In the genomic region with DNA sequence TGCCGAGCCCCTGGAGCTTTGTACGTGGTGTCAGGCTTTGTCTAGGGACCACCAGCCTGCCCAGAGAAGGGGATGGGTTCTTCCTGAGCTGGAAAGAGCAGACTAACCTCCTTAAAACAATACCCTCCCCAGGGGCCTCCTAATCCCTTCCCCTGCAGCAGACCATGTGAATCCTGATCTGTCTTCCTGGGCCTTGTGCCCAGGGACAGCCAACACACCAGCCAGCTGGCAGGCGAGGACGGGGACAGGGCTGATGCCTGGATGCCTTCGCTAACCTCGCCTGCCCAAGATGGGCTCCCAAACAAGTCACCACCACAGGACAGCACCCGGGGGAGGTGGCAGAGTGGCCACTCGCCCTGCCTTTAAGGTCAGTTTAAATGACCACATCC, we compare ENCODE assay signal across 11 cellular contexts. TPM values are rescaled to one million over a fixed set of nuclear protein-coding genes. Genes with fewer than 3 reads are reported as not detected.
DNase-seq lines count a peak whose midpoint lies in the region; ATAC-seq and TF ChIP-seq lines count a peak whose summit lies in the region.
"Had no signal": no experiment of that assay in that cellular context is flagged by ENCODE, and none has a peak within 500 bp of the region (broad histone marks: within the 10 kb centered on the region; RNA-seq: fewer than 3 reads in every experiment).

No MANE protein-coding gene starts in this region.

- 77% methylated on average over 8 of the region's 8 CpGs; no CpG with 5 or more reads in 1 of the 2 donors for WGBS in transverse colon (ENCODE audit: low coverage in 1 of 2), 2 donors

- TF ChIP-seq POLR2A in transverse colon (IDR thresholded peaks at IDR 0.05) = no peak

- H3K9me3 ChIP-seq in BLaER1 treated with 17β-estradiol and CSF1 and Interleukin-3, amounts not matched to agents 10 nM and 100 nM (replicated peaks in 1 of 11) = no peaks in the 10 kb centered on the region
- no peaks in the 10 kb centered on the region for H3K9me3 ChIP-seq in osteoblast (ENCODE audit: low read depth, low read length)
- no peaks in the 10 kb centered on the region for H3K9me3 ChIP-seq in transverse colon

- TF ChIP-seq CTCF in foreskin keratinocyte (conservative IDR thresholded peaks at IDR 0.05) = no peak
- no peak for TF ChIP-seq CTCF in osteoblast (IDR thresholded peaks at IDR 0.05; ENCODE audit: extremely low read depth, low read depth, low read length)
- TF ChIP-seq CTCF in transverse colon (IDR thresholded peaks at IDR 0.05) = no peak

- H3K36me3 ChIP-seq in BLaER1 treated with 17β-estradiol and CSF1 and Interleukin-3, amounts not matched to agents 10 nM and 100 nM = no peaks in the 10 kb centered on the region
- H3K36me3 ChIP-seq in osteoblast (ENCODE audit: insufficient read depth, low read length) (no peaks in the 10 kb centered on the region), transverse colon (no peaks in the 10 kb centered on the region)

- H4K20me1 ChIP-seq in BLaER1 treated with 17β-estradiol and CSF1 and Interleukin-3, amounts not matched to agents 10 nM and 100 nM = peaks cover 0 to 5% (median 0%) of the 10 kb centered on the region in 11 experiments; a peak in 3 of 22 replicates
- H4K20me1 ChIP-seq in osteoblast (ENCODE audit: insufficient read depth, low read length) = no peaks in the 10 kb centered on the region

- no peak overlapping the region for H3K4me3 ChIP-seq in BLaER1 treated with 17β-estradiol and CSF1 and Interleukin-3, amounts not matched to agents 10 nM and 100 nM
- H3K4me3 ChIP-seq in osteoblast (ENCODE audit: insufficient read depth, low read length) = no peak overlapping the region
- no peak overlapping the region for H3K4me3 ChIP-seq in transverse colon

- H3K27me3 ChIP-seq in BLaER1 treated with 17β-estradiol and CSF1 and Interleukin-3, amounts not matched to agents 10 nM and 100 nM = no peaks in the 10 kb centered on the region
- H3K27me3 ChIP-seq in foreskin keratinocyte (no peaks in the 10 kb centered on the region), osteoblast (ENCODE audit: insufficient read depth, low read length) (no peaks in the 10 kb centered on the region), transverse colon (no peaks in the 10 kb centered on the region)

- DNase-seq in NCI-H69 (lab: John Stamatoyannopoulos, UW) (peak; percentile 48), foreskin keratinocyte (no peak), osteoblast (ENCODE audit: insufficient read length, low spot score, missing footprints) (peak; percentile 85), transverse colon (no peak)
- no peak for DNase-seq in stimulated activated CD4-positive, alpha-beta T cell treated with anti-CD3 and anti-CD28 coated beads, Interleukin-4, amount 100 ng/mL, for 1 hour
- DNase-seq in stimulated activated CD4-positive, alpha-beta T cell treated with anti-CD3 and anti-CD28 coated beads, Interleukin-2, amount 100 ng/mL, for 48 hours = no peak
- DNase-seq: activated CD4-positive, alpha-beta memory T cell treated with anti-CD3 and anti-CD28 coated beads, Interleukin-2, amount 10 ng/mL, durations not matched to agents 7 days and 5 days; NCI-H1092 treated with DMSO at 0.1 percent for 48 hours; RPMI8226 had no signal

- in situ Hi-C loops in transverse colon (cut with MboI; ENCODE audit: low pct_ligation_motif_present in 1 of 4, low pct_unique_long_range_greater_than_20kb in 1 of 4, low sequenced_read_pairs in 3 of 4) = no loop called here

- peaks cover 48% of the 10 kb centered on the region for H3K79me2 ChIP-seq in osteoblast (ENCODE audit: insufficient read depth, low read length)

- intact Hi-C loops in transverse colon (cut with DNase I; ENCODE audit: low total_unique reads) = no loop called here

- ATAC-seq in foreskin keratinocyte = peak; percentile 6
- no peak for ATAC-seq in HG03280 (IDR thresholded peaks at IDR 0.05; ENCODE audit: unreplicated experiment)

- H3K4me2 ChIP-seq in BLaER1 treated with 17β-estradiol and CSF1 and Interleukin-3, amounts not matched to agents 10 nM and 100 nM = peak overlapping the region in 8 of 11 experiments; percentile 26 to 71 (median 54); a peak in 14 of 22 replicates
- H3K4me2 ChIP-seq in osteoblast (ENCODE audit: insufficient read depth, low read length) = no peak overlapping the region

- no peak for TF ChIP-seq EP300 in transverse colon (IDR thresholded peaks at IDR 0.05; ENCODE audit: low read depth)

- H2AFZ ChIP-seq in osteoblast (ENCODE audit: low read length) = no peak overlapping the region

- H3K9ac ChIP-seq in BLaER1 treated with 17β-estradiol and CSF1 and Interleukin-3, amounts not matched to agents 10 nM and 100 nM = no peak overlapping the region

- H3K27ac ChIP-seq in BLaER1 treated with 17β-estradiol and CSF1 and Interleukin-3, amounts not matched to agents 10 nM and 100 nM = peak overlapping the region in 4 of 11 experiments; percentile 10 to 44 (median 30); a peak in 5 of 22 replicates
- H3K27ac ChIP-seq in foreskin keratinocyte = no peak overlapping the region
- no peak overlapping the region for H3K27ac ChIP-seq in osteoblast (ENCODE audit: low read depth, low read length)
- peak overlapping the region in 1 of 4 donors; percentile 21 for H3K27ac ChIP-seq in transverse colon

- peaks cover 0 to 58% (median 46%) of the 10 kb centered on the region in 10 experiments; a peak in 16 of 20 replicates for H3K4me1 ChIP-seq in BLaER1 treated with 17β-estradiol and CSF1 and Interleukin-3, amounts not matched to agents 10 nM and 100 nM
- H3K4me1 ChIP-seq in foreskin keratinocyte = peaks cover 3% of the 10 kb centered on the region
- peaks cover 10% of the 10 kb centered on the region for H3K4me1 ChIP-seq in osteoblast (ENCODE audit: insufficient read depth, low read length)
- peaks cover 0 to 14% (median 0%) of the 10 kb centered on the region in 4 donors for H3K4me1 ChIP-seq in transverse colon

RNA-seq across cellular contexts. Expression of gene PODXL, which starts 17.6 kb away (rescaled TPM):
- total RNA-seq in foreskin keratinocyte = 0.53 and 2.3 TPM in 2 replicates
- 0.17 and 0.72 TPM in 2 replicates for polyA plus RNA-seq in foreskin keratinocyte
- total RNA-seq in osteoblast = 0.88 and 1.4 TPM in 2 replicates
- total RNA-seq in transverse colon = 10 to 100 TPM; 11.7 to 25.8 (median 16.1) TPM

Comparison
In these comparisons a context has a peak if more than half of its experiments do, and no peak if none do; other contexts are left out.
1. DNase-seq: peak in NCI-H69 (single experiment) and osteoblast (single experiment); none in foreskin keratinocyte (0 of 2), stimulated activated CD4-positive, alpha-beta T cell treated with anti-CD3 and anti-CD28 coated beads, Interleukin-4, amount 100 ng/mL, for 1 hour (single experiment), transverse colon (single experiment) and stimulated activated CD4-positive, alpha-beta T cell treated with anti-CD3 and anti-CD28 coated beads, Interleukin-2, amount 100 ng/mL, for 48 hours (0 of 2).